In the genomic region with DNA sequence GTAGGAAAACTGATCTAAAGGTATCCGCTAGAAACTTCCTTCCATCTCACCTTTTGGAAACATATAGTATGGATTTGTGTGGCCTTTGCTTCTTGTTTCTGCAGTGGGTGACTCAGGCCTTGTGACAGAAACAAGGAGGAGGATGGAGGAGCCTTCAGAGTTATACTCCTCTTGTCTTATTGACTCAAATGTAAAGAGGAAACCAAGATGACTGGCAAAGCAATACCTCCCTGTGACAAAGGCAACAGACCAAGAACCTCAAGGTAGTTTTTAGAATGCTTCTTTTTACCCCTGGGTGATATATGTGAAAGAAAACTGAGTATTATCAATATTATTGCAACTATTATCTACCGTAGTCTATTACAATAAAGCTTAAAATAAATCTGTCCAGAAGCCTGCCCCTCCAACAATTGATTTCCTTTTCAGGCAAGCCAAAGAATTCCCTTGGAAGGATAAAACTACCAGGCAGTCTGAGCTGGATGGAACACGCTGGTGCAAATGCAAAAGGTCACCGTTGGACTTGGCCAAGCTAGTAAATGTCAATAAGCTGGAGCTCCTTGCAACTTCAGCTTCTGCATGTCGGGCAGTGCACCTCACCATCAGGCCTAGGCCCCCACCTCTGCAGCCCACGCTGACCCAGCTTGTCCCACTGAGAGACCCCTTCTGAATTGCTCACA, we compare ENCODE assay signal across 29 cellular contexts.
DNase-seq lines count a peak whose midpoint lies in the region; ATAC-seq and TF ChIP-seq lines count a peak whose summit lies in the region.
"Had no signal": no experiment of that assay in that cellular context is flagged by ENCODE, and none has a peak within 500 bp of the region (broad histone marks: within the 10 kb centered on the region; RNA-seq: fewer than 3 reads in every experiment).

No MANE protein-coding gene starts in this region.

- peaks cover 30% of the 10 kb centered on the region for H3K4me1 Mint-ChIP-seq in WTC11
- H3K4me1 Mint-ChIP-seq: IgD-negative memory B cell had no signal

- ATAC-seq in GM21619 (IDR thresholded peaks at IDR 0.05; ENCODE audit: unreplicated experiment) (peak; percentile 50), WTC11 (peak; percentile 38; the same call in 1 of the 2 replicates), esophagus mucosa (no peak)
- ATAC-seq: Panc1 had no signal

- peaks cover 12% of the 10 kb centered on the region for H3K4me1 ChIP-seq in vagina

- no peak overlapping the region for H3K27ac Mint-ChIP-seq in WTC11
- H3K27ac Mint-ChIP-seq: CD4-positive, alpha-beta T cell; HFFc6; IgD-negative memory B cell had no signal

- H3K9me3 Mint-ChIP-seq in WTC11, result no peaks in the 10 kb centered on the region
- H3K9me3 Mint-ChIP-seq: CD4-positive, alpha-beta T cell; HFFc6; IgD-negative memory B cell had no signal

- H3K4me3 ChIP-seq in vagina, result no peak overlapping the region
- H3K4me3 ChIP-seq: A549; BLaER1 treated with 17β-estradiol and CSF1 and Interleukin-3, amounts not matched to agents 10 nM and 100 nM; HAP-1; SK-N-MC had no signal

- H3K4me3 Mint-ChIP-seq in WTC11, result no peak overlapping the region
- H3K4me3 Mint-ChIP-seq: CD4-positive, alpha-beta T cell; HFFc6; IgD-negative memory B cell had no signal

- H3K27me3 Mint-ChIP-seq in WTC11 (ENCODE audit: low read depth), result no peaks in the 10 kb centered on the region

- CTCF ChIA-PET in WTC11 (lab: Charles Lee), result no interaction called here

- H3K36me3 ChIP-seq in vagina, result no peaks in the 10 kb centered on the region
- H3K36me3 ChIP-seq: BLaER1 treated with 17β-estradiol and CSF1 and Interleukin-3, amounts not matched to agents 10 nM and 100 nM; HAP-1 had no signal

- DNase-seq in WTC11 (ENCODE audit: low spot score) (no peak), kidney tubule cell (ENCODE audit: low spot score) (peak; percentile 18), vagina (ENCODE audit: extremely low spot score in 2 of 2) (no peak), germinal center (ENCODE audit: low spot score) (no peak), DMS 273 (lab: John Stamatoyannopoulos, UW; ENCODE audit: unreplicated experiment) (no peak)
- DNase-seq: AML-193; CD4-positive, alpha-beta T cell; DMS53; GOT3; HFFc6; NCI-H1048; NCI-H1417; NCI-H1694; NCI-H2029 treated with DMSO at 0.1 percent for 48 hours; NCI-H446 treated with DMSO at 0.1 percent for 48 hours; NCI-H526; NCI-H82; SHP77 treated with DMSO at 0.1 percent for 48 hours had no signal

- H3K9me3 ChIP-seq in vagina, result no peaks in the 10 kb centered on the region
- H3K9me3 ChIP-seq: HAP-1 had no signal

- intact Hi-C loops in vagina (cut with DNase I), result no loop called here

- no peaks in the 10 kb centered on the region for H3K36me3 Mint-ChIP-seq in WTC11

- TF ChIP-seq POLR2A in vagina (IDR thresholded peaks at IDR 0.05), result no peak

- TF ChIP-seq CTCF in WTC11 (IDR thresholded peaks at IDR 0.05) (no peak), vagina (IDR thresholded peaks at IDR 0.05) (no peak)

- H3K27ac ChIP-seq in vagina, result peak overlapping the region; percentile 9
- H3K27ac ChIP-seq: BLaER1 treated with 17β-estradiol and CSF1 and Interleukin-3, amounts not matched to agents 10 nM and 100 nM; HL-60; KMS-11; RWPE1; SK-N-MC had no signal

- POLR2A ChIA-PET in WTC11 (lab: Charles Lee), result no interaction called here

- H3K27me3 ChIP-seq in vagina, result no peaks in the 10 kb centered on the region
- H3K27me3 ChIP-seq: BLaER1 treated with 17β-estradiol and CSF1 and Interleukin-3, amounts not matched to agents 10 nM and 100 nM had no signal

TF ChIP-seq in WTC11, 78 proteins besides CTCF, POLR2A, EP300 and RAD21:
- TF ChIP-seq, protein P1, sequence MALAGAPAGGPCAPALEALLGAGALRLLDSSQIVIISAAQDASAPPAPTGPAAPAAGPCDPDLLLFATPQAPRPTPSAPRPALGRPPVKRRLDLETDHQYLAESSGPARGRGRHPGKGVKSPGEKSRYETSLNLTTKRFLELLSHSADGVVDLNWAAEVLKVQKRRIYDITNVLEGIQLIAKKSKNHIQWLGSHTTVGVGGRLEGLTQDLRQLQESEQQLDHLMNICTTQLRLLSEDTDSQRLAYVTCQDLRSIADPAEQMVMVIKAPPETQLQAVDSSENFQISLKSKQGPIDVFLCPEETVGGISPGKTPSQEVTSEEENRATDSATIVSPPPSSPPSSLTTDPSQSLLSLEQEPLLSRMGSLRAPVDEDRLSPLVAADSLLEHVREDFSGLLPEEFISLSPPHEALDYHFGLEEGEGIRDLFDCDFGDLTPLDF (CRISPR knock-in tag; IDR thresholded peaks at IDR 0.05), result no peak
- TF ChIP-seq PRRX2 (CRISPR knock-in tag; IDR thresholded peaks at IDR 0.05), result no peak
- TF ChIP-seq ETV6 (CRISPR knock-in tag; IDR thresholded peaks at IDR 0.05), result no peak
- TF ChIP-seq RORB (CRISPR knock-in tag; IDR thresholded peaks at IDR 0.05), result no peak
- TF ChIP-seq ZNF232 (CRISPR knock-in tag; IDR thresholded peaks at IDR 0.05), result no peak
- no peak for TF ChIP-seq ZNF121 (CRISPR knock-in tag; IDR thresholded peaks at IDR 0.05)
TF ChIP-seq in WTC11: peak in this region for 0.
